ENCODE assay signal across 8 cellular contexts in the genomic region with DNA sequence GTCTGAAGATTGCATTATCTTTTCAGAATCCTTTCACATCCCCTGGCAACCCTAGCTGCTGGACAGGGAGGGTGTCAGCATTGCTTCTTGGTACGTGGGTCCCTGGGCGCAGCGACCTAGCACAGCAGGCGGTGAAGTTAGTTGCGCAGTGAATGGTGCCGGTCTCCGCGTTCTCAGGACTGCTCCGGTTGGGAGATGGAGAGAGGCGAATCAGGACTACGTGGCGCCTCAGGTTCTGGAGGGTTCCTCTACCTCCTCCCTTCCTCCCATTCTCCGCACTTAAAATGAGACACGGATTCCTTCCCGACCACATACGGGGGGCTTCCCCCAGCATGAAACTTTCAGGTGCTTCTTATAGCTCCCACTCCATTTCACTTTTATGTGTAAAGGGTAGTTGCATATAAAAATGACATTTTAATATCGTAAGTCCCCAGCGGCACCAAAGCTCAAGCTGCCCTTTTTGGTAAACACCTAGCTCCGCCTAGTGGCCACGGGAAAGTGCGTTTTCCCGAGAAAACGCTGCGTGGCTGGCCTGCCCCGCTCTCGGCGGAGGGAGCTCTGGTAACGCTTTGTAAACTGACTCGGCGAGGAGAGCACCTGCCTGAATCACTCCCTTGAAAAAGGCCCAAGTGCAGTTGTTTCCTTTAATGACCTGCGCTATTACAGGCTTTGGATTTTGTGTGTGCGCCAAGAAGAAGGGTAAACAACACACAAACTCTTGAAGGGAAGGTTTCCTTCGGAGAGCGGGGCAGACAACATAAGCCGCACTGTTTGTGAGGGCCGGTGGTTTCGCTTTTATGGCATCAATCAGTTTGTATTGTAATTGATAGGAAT. TPM values are rescaled to one million over a fixed set of nuclear protein-coding genes. Genes with fewer than 3 reads are reported as not detected.
DNase-seq lines count a peak whose midpoint lies in the region; ATAC-seq and TF ChIP-seq lines count a peak whose summit lies in the region.

No MANE protein-coding gene starts in this region.

- H3K36me3 ChIP-seq in BJ (ENCODE audit: control insufficient read depth, insufficient read depth, low read length), result no peaks in the 10 kb centered on the region
- no peaks in the 10 kb centered on the region for H3K36me3 ChIP-seq in Karpas-422 (ENCODE audit: insufficient read depth, low read length)
- H3K36me3 ChIP-seq in SJSA1, result peaks cover 60% of the 10 kb centered on the region
- no peaks in the 10 kb centered on the region for H3K36me3 ChIP-seq in neuron (ENCODE audit: insufficient read depth, low read length)

- H3K4me2 ChIP-seq in Karpas-422 (ENCODE audit: low read depth, low read length, poor library complexity, severe bottlenecking), result no peak overlapping the region

- no peak overlapping the region for H3K27ac Mint-ChIP-seq in stimulated activated naive CD8-positive, alpha-beta T cell treated with anti-CD3 and anti-CD28 coated beads, Interleukin-15, Interleukin-2, amounts not matched to agents 100 ng/mL and 50 ng/mL, for 24 hours

- H3K9me3 ChIP-seq in Karpas-422 (ENCODE audit: low read length) (no peaks in the 10 kb centered on the region), SJSA1 (replicated peaks) (no peaks in the 10 kb centered on the region), neuron (ENCODE audit: low read length) (no peaks in the 10 kb centered on the region)

- H3K36me3 Mint-ChIP-seq in stimulated activated naive CD8-positive, alpha-beta T cell treated with anti-CD3 and anti-CD28 coated beads, Interleukin-15, Interleukin-2, amounts not matched to agents 100 ng/mL and 50 ng/mL, for 24 hours (ENCODE audit: low read depth), result no peaks in the 10 kb centered on the region

- H3K4me3 ChIP-seq in BJ (ENCODE audit: low read depth, low read length) (peak overlapping the region; percentile 40), Karpas-422 (ENCODE audit: low read length) (no peak overlapping the region), SJSA1 (peak overlapping the region; percentile 12), neuron (ENCODE audit: low read length) (peak overlapping the region; percentile 21)

- POLR2A ChIA-PET in BJ (lab: Charles Lee), result interaction anchor here (0.6 to 0.7 kb wide), 2 partner anchors 90 to 138 kb away, joined by 5 read pairs; a partner anchor contains a TSS

- DNase-seq in BJ (ENCODE audit: low read depth) (peak; percentile 22), Karpas-422 (peak; percentile 89), SJSA1 (ENCODE audit: low read depth in 1 of 2, low spot score in 2 of 2) (peak; percentile 75 to 84), activated gamma-delta T cell treated with Interleukin-2 at 50 U/mL for 16 hours (peak; percentile 65), foreskin keratinocyte (peak; percentile 47 to 80)

- no peaks in the 10 kb centered on the region for H3K27me3 ChIP-seq in BJ (ENCODE audit: control insufficient read depth, insufficient read depth, low read length)
- no peaks in the 10 kb centered on the region for H3K27me3 ChIP-seq in Karpas-422 (ENCODE audit: low read length)
- H3K27me3 ChIP-seq in SJSA1 (replicated peaks), result no peaks in the 10 kb centered on the region
- peaks cover 4% of the 10 kb centered on the region for H3K27me3 ChIP-seq in foreskin keratinocyte
- H3K27me3 ChIP-seq in neuron (ENCODE audit: insufficient read depth, low read length), result peaks cover 27% of the 10 kb centered on the region

- CTCF ChIA-PET in BJ (lab: Yijun Ruan, JAX), result interaction anchor here (0.5 to 3.8 kb wide), 49 partner anchors 8 to 767 kb away, joined by 3 to 40 read pairs (median 4); a partner anchor contains a TSS

- H3K9me3 Mint-ChIP-seq in stimulated activated naive CD8-positive, alpha-beta T cell treated with anti-CD3 and anti-CD28 coated beads, Interleukin-15, Interleukin-2, amounts not matched to agents 100 ng/mL and 50 ng/mL, for 24 hours, result no peaks in the 10 kb centered on the region

- no peaks in the 10 kb centered on the region for H3K9me2 ChIP-seq in Karpas-422 (replicated peaks; ENCODE audit: insufficient read depth, low read length)

- H3K4me1 ChIP-seq in Karpas-422 (ENCODE audit: low read length) (peaks cover 59% of the 10 kb centered on the region), SJSA1 (replicated peaks) (peaks cover 15% of the 10 kb centered on the region), foreskin keratinocyte (no peaks in the 10 kb centered on the region), neuron (ENCODE audit: insufficient read depth, low read length) (peaks cover 5% of the 10 kb centered on the region)

- no peak overlapping the region for H3K9ac ChIP-seq in Karpas-422 (ENCODE audit: low read length)

- ATAC-seq in GM19372 (IDR thresholded peaks at IDR 0.05; ENCODE audit: low read depth, unreplicated experiment), result peak; percentile 69
- peak; percentile 80 for ATAC-seq in foreskin keratinocyte

- H2AFZ ChIP-seq in Karpas-422 (ENCODE audit: low read length), result no peak overlapping the region
- H2AFZ ChIP-seq in neuron (ENCODE audit: low read depth, low read length), result peak overlapping the region; percentile 36

- H4K20me1 ChIP-seq in Karpas-422 (ENCODE audit: insufficient read depth, low read depth, low read length), result no peaks in the 10 kb centered on the region

- H3K27me3 Mint-ChIP-seq in stimulated activated naive CD8-positive, alpha-beta T cell treated with anti-CD3 and anti-CD28 coated beads, Interleukin-15, Interleukin-2, amounts not matched to agents 100 ng/mL and 50 ng/mL, for 24 hours, result no peaks in the 10 kb centered on the region

- peaks cover 26% of the 10 kb centered on the region for H3K4me1 Mint-ChIP-seq in stimulated activated naive CD8-positive, alpha-beta T cell treated with anti-CD3 and anti-CD28 coated beads, Interleukin-15, Interleukin-2, amounts not matched to agents 100 ng/mL and 50 ng/mL, for 24 hours (ENCODE audit: low read depth)

- TF ChIP-seq CTCF in BJ (IDR thresholded peaks at IDR 0.05; ENCODE audit: insufficient read depth, low read depth, low read length), result peak; percentile 95
- peak; percentile 99 for TF ChIP-seq CTCF in foreskin keratinocyte (conservative IDR thresholded peaks at IDR 0.05)

- H3K4me3 Mint-ChIP-seq in stimulated activated naive CD8-positive, alpha-beta T cell treated with anti-CD3 and anti-CD28 coated beads, Interleukin-15, Interleukin-2, amounts not matched to agents 100 ng/mL and 50 ng/mL, for 24 hours, result peak overlapping the region; percentile 67

- no peaks in the 10 kb centered on the region for H3K79me2 ChIP-seq in Karpas-422 (ENCODE audit: low read length)

- H3K27ac ChIP-seq in Karpas-422 (ENCODE audit: low read length), result no peak overlapping the region
- 0 out of 2 replicates have a peak overlapping the region, but pooled peaks have one; percentile 3 for H3K27ac ChIP-seq in SJSA1
- H3K27ac ChIP-seq in foreskin keratinocyte, result no peak overlapping the region

RNA-seq across cellular contexts. Expression of a gene that starts 32.9 kb away (rescaled TPM):
- polyA plus RNA-seq in BJ (2011; rRNA removed), result 3.3 and 3.9 TPM in 2 replicates
- 2.9 and 5.1 TPM in 2 replicates for polyA minus RNA-seq in BJ (2011; rRNA and poly(A)+ RNA removed)
- total RNA-seq in Karpas-422 (2014; rRNA removed; shearing (Covaris generic); ENCODE audit: low replicate concordance), result not detected in 2 replicates
- 0.09 and 0.16 TPM in 2 replicates for total RNA-seq in SJSA1 (2014; rRNA removed; shearing (Covaris generic))
- not detected in 2 replicates for total RNA-seq in foreskin keratinocyte
- polyA plus RNA-seq in foreskin keratinocyte, result not detected in 2 replicates

Comparison
In these comparisons a context has a peak if more than half of its experiments do, and no peak if none do; other contexts are left out.
1. DNase-seq: peak in every context shown above with its lines; median percentile 89 in Karpas-422; 80 in SJSA1; 65 in activated gamma-delta T cell treated with Interleukin-2 at 50 U/mL for 16 hours; 64 in foreskin keratinocyte; 22 in BJ.